Comparison of ENCODE assay signal across 18 cellular contexts in genomic region chr20:48816282-48816860, GRCh38. TPM values are rescaled to one million over a fixed set of nuclear protein-coding genes. Genes with fewer than 3 reads are reported as not detected.
A peak's percentile ranks its signal among the peaks of the same experiment; 100 is the strongest.
DNase-seq lines count a peak whose midpoint lies in the region; ATAC-seq and TF ChIP-seq lines count a peak whose summit lies in the region.
"Had no signal": no experiment of that assay in that cellular context is flagged by ENCODE, and none has a peak within 500 bp of the region (broad histone marks: within the 10 kb centered on the region; RNA-seq: fewer than 3 reads in every experiment).

No MANE protein-coding gene starts in this region.

- H3K4me3 ChIP-seq in CD4-positive, alpha-beta memory T cell (ENCODE audit: low read length in 2 of 2): no peak overlapping the region
- H3K4me3 ChIP-seq in H7 (ENCODE audit: insufficient read depth, low read depth, low read length) (no peak overlapping the region), esophagus squamous epithelium (no peak overlapping the region)
- H3K4me3 ChIP-seq: pancreas, transverse colon had no signal

- TF ChIP-seq CTCF in CD14-positive monocyte (IDR thresholded peaks at IDR 0.05) (no peak), esophagus squamous epithelium (IDR thresholded peaks at IDR 0.05) (no peak)
- no peak for TF ChIP-seq CTCF in activated CD8-positive, alpha-beta T cell treated with anti-CD3 and anti-CD28 coated beads for 36 hours (IDR thresholded peaks at IDR 0.05)

- H3K27ac ChIP-seq in CD4-positive, alpha-beta memory T cell (ENCODE audit: low read depth, low read length): peak overlapping the region; percentile 75
- no peak overlapping the region for H3K27ac ChIP-seq in esophagus squamous epithelium
- H3K27ac ChIP-seq: pancreas, transverse colon had no signal

- H3K9me3 ChIP-seq in CD4-positive, alpha-beta memory T cell (ENCODE audit: control insufficient read depth in 1 of 2, low read length in 2 of 2): no peaks in the 10 kb centered on the region
- H3K9me3 ChIP-seq in esophagus squamous epithelium: no peaks in the 10 kb centered on the region
- H3K9me3 ChIP-seq: pancreas, transverse colon had no signal

- POLR2A ChIA-PET in CD4-positive, alpha-beta memory T cell (lab: Charles Lee; ENCODE audit: partially characterized antibody): no interaction called here
- POLR2A ChIA-PET in activated CD8-positive, alpha-beta T cell treated with anti-CD3 and anti-CD28 coated beads for 36 hours (lab: Charles Lee): interaction anchor here (0.7 kb wide), 1 partner anchor 21 kb away, joined by 4 read pairs; no protein-coding TSS in a partner anchor

- H3K27me3 ChIP-seq in CD4-positive, alpha-beta memory T cell (ENCODE audit: insufficient read depth, low read length): no peaks in the 10 kb centered on the region
- H3K27me3 ChIP-seq in H7 (ENCODE audit: control insufficient read depth, insufficient read depth, low read length): no peaks in the 10 kb centered on the region
- peaks cover 0 to 28% (median 0%) of the 10 kb centered on the region in 4 donors for H3K27me3 ChIP-seq in esophagus squamous epithelium
- H3K27me3 ChIP-seq: pancreas had no signal

- WGBS in esophagus squamous epithelium, 2 donors: 75 to 90% methylated on average over 8 to 9 of the region's 9 CpGs

- DNase-seq in CD14-positive monocyte (ENCODE audit: low spot score) (no peak), memory B cell (ENCODE audit: low spot score in 2 of 2) (no peak), H7 (no peak), cortex of kidney (lab: John Stamatoyannopoulos, UW) (no peak), esophagus squamous epithelium (lab: John Stamatoyannopoulos, UW) (no peak)
- no peak for DNase-seq in CD4-positive, alpha-beta memory T cell
- DNase-seq in activated CD8-positive, alpha-beta T cell treated with anti-CD3 and anti-CD28 coated beads for 36 hours: no peak
- DNase-seq: activated effector memory CD4-positive, alpha-beta T cell treated with Interleukin-2 at 50 U/mL for 16 hours; AML-193; NCI-H1105 treated with DMSO at 0.1 percent for 48 hours; NCI-H2107; NCI-H526; pancreas; stimulated activated naive CD4-positive, alpha-beta T cell; SW 1271; transverse colon had no signal

- H3K36me3 Mint-ChIP-seq in CD14-positive monocyte: peaks cover 54 to 66% of the 10 kb centered on the region in 2 donors
- peaks cover 6 to 24% of the 10 kb centered on the region in 2 donors for H3K36me3 Mint-ChIP-seq in CD4-positive, alpha-beta memory T cell
- peaks cover 54% of the 10 kb centered on the region for H3K36me3 Mint-ChIP-seq in activated CD8-positive, alpha-beta T cell treated with anti-CD3 and anti-CD28 coated beads for 36 hours (ENCODE audit: low read depth)
- peaks cover 13% of the 10 kb centered on the region for H3K36me3 Mint-ChIP-seq in memory B cell

- H3K27ac Mint-ChIP-seq in CD14-positive monocyte (peak overlapping the region in 6 of 7 donors; percentile 35 to 85 (median 67)), memory B cell (peak overlapping the region; percentile 87)
- H3K27ac Mint-ChIP-seq in CD4-positive, alpha-beta memory T cell: peak overlapping the region in 2 of 7 donors; percentile 97 to 98
- H3K27ac Mint-ChIP-seq in activated CD8-positive, alpha-beta T cell treated with anti-CD3 and anti-CD28 coated beads for 36 hours: peak overlapping the region; percentile 85

- CTCF ChIA-PET in CD4-positive, alpha-beta memory T cell (lab: Charles Lee; ENCODE audit: partially characterized antibody): no interaction called here
- CTCF ChIA-PET in activated CD8-positive, alpha-beta T cell treated with anti-CD3 and anti-CD28 coated beads for 36 hours (lab: Charles Lee): interaction anchor here (0.7 kb wide), 1 partner anchor 1994 kb away, joined by 4 read pairs; no protein-coding TSS in a partner anchor

- no peaks in the 10 kb centered on the region for H3K9me3 Mint-ChIP-seq in CD14-positive monocyte
- no peaks in the 10 kb centered on the region for H3K9me3 Mint-ChIP-seq in CD4-positive, alpha-beta memory T cell
- peaks cover 3% of the 10 kb centered on the region for H3K9me3 Mint-ChIP-seq in activated CD8-positive, alpha-beta T cell treated with anti-CD3 and anti-CD28 coated beads for 36 hours
- no peaks in the 10 kb centered on the region for H3K9me3 Mint-ChIP-seq in memory B cell

- ATAC-seq in activated CD8-positive, alpha-beta T cell treated with anti-CD3 and anti-CD28 coated beads for 36 hours: no peak
- ATAC-seq in memory B cell (ENCODE audit: low read depth): no peak
- ATAC-seq: pancreas, Right ventricle myocardium inferior, sciatic nerve had no signal

- peaks cover 98% of the 10 kb centered on the region for H3K4me1 ChIP-seq in CD4-positive, alpha-beta memory T cell (ENCODE audit: insufficient read depth, low read length)
- peaks cover 0 to 59% (median 5%) of the 10 kb centered on the region in 3 donors for H3K4me1 ChIP-seq in esophagus squamous epithelium
- H3K4me1 ChIP-seq: pancreas had no signal

- H3K4me1 Mint-ChIP-seq in CD14-positive monocyte (peaks cover 67% of the 10 kb centered on the region), memory B cell (peaks cover 62% of the 10 kb centered on the region)
- H3K4me1 Mint-ChIP-seq in CD4-positive, alpha-beta memory T cell: peaks cover 0 to 63% (median 25%) of the 10 kb centered on the region in 4 donors
- peaks cover 61% of the 10 kb centered on the region for H3K4me1 Mint-ChIP-seq in activated CD8-positive, alpha-beta T cell treated with anti-CD3 and anti-CD28 coated beads for 36 hours (ENCODE audit: low read depth)

- H3K27me3 Mint-ChIP-seq in CD14-positive monocyte (ENCODE audit: low read depth in 3 of 3) (no peaks in the 10 kb centered on the region), memory B cell (no peaks in the 10 kb centered on the region)
- no peaks in the 10 kb centered on the region for H3K27me3 Mint-ChIP-seq in CD4-positive, alpha-beta memory T cell
- H3K27me3 Mint-ChIP-seq in activated CD8-positive, alpha-beta T cell treated with anti-CD3 and anti-CD28 coated beads for 36 hours: no peaks in the 10 kb centered on the region

- no peak overlapping the region for H3K4me3 Mint-ChIP-seq in CD14-positive monocyte
- H3K4me3 Mint-ChIP-seq in CD4-positive, alpha-beta memory T cell: peak overlapping the region in 7 of 8 donors; percentile 77 to 99 (median 97)
- H3K4me3 Mint-ChIP-seq in activated CD8-positive, alpha-beta T cell treated with anti-CD3 and anti-CD28 coated beads for 36 hours: no peak overlapping the region
- H3K4me3 Mint-ChIP-seq in memory B cell: peak overlapping the region; percentile 12

- TF ChIP-seq POLR2A in esophagus squamous epithelium (IDR thresholded peaks at IDR 0.05): no peak

- peaks cover 4% of the 10 kb centered on the region for H3K36me3 ChIP-seq in CD4-positive, alpha-beta memory T cell (ENCODE audit: insufficient read depth, low read length)
- H3K36me3 ChIP-seq in H7 (replicated peaks; ENCODE audit: control insufficient read depth, insufficient read depth, low read length) (no peaks in the 10 kb centered on the region), esophagus squamous epithelium (no peaks in the 10 kb centered on the region)
- H3K36me3 ChIP-seq: pancreas, transverse colon had no signal

- intact Hi-C loops in CD14-positive monocyte (cut with micrococcal nuclease) (no loop called here), esophagus squamous epithelium (cut with DNase I) (no loop called here)
- intact Hi-C loops in CD4-positive, alpha-beta memory T cell (cut with micrococcal nuclease): no loop called here
- intact Hi-C loops in activated CD8-positive, alpha-beta T cell treated with anti-CD3 and anti-CD28 coated beads for 36 hours (cut with micrococcal nuclease): no loop called here

RNA-seq across cellular contexts. Expression of gene PREX1, which starts 11.4 kb away (rescaled TPM):
- 10 to 100 TPM; 24.3 to 27.5 TPM for polyA plus RNA-seq in CD14-positive monocyte
- total RNA-seq in CD4-positive, alpha-beta memory T cell: 100 to 1,000 TPM; 164 to 165 TPM
- polyA plus RNA-seq in CD4-positive, alpha-beta memory T cell: 10 to 100 TPM; 10.6 to 79.6 TPM
- total RNA-seq in activated CD8-positive, alpha-beta T cell treated with anti-CD3 and anti-CD28 coated beads for 36 hours: 10 to 100 TPM; 79.7 to 80.5 TPM
- 36.0 and 37.6 TPM in 2 replicates for total RNA-seq in H7 (2014; rRNA removed; shearing (Covaris generic))
- 10 to 100 TPM in 2 of 4 donors, 1 to 10 TPM in 2; 4.9 to 25.9 (median 8.9) TPM for total RNA-seq in esophagus squamous epithelium

Comparison
In these comparisons a context has a peak if more than half of its experiments do, and no peak if none do; other contexts are left out.
1. H3K4me3 Mint-ChIP-seq: peak in CD4-positive, alpha-beta memory T cell (7 of 8) and memory B cell (single experiment); none in CD14-positive monocyte (0 of 2) and activated CD8-positive, alpha-beta T cell treated with anti-CD3 and anti-CD28 coated beads for 36 hours (single experiment).